In the genomic region with DNA sequence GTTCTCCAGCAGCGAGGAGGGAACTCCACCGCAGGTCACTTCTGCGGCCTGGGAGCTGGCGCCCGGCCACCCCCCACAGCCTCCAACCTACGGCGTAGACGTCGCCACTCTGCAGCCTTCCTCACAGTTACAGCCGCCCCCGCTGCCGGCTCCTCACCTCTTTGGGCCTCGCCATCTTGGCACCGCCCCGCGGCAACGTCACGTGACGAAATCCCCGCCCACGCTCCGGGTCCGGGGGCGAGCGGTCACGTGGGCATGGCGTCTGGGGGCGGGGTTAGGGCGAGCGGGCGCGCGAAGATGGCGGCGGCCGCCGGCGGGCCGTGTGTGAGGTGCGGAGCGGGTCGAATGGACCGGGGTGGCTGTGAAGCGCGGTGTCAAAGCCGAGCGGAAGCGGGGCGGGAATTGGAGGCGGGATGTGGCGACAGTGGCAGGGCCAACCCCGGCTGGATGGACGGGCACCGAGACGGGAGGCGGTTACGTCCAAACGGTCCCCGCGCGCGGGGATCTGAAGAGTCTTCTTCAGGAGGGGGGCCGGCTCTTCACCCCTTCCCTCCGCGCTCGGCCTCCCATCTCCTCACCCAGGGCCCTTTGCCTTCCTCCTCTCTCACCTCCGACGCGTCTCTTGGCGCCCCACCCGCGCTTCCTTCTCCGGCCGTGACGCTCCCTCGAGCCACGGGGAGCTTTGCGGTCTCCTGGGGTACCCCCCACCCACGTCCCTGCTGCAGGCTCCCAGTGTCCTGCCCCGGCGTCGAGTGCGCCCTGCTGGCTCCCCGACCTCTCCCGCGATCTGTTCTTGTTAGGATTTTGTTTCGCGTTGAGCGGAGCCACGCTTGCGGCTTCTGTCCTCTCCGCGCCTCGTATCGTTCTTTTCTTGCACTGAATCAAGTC, we compare ENCODE assay signal across 1 cellular context.
TF ChIP-seq lines count a peak whose summit lies in the region.

Gene DOLK, minus strand, starts transcription at position 181 of the 888 bp plus-strand sequence. CDS start 300 bp downstream, outside the sequence.
A gene with protein sequence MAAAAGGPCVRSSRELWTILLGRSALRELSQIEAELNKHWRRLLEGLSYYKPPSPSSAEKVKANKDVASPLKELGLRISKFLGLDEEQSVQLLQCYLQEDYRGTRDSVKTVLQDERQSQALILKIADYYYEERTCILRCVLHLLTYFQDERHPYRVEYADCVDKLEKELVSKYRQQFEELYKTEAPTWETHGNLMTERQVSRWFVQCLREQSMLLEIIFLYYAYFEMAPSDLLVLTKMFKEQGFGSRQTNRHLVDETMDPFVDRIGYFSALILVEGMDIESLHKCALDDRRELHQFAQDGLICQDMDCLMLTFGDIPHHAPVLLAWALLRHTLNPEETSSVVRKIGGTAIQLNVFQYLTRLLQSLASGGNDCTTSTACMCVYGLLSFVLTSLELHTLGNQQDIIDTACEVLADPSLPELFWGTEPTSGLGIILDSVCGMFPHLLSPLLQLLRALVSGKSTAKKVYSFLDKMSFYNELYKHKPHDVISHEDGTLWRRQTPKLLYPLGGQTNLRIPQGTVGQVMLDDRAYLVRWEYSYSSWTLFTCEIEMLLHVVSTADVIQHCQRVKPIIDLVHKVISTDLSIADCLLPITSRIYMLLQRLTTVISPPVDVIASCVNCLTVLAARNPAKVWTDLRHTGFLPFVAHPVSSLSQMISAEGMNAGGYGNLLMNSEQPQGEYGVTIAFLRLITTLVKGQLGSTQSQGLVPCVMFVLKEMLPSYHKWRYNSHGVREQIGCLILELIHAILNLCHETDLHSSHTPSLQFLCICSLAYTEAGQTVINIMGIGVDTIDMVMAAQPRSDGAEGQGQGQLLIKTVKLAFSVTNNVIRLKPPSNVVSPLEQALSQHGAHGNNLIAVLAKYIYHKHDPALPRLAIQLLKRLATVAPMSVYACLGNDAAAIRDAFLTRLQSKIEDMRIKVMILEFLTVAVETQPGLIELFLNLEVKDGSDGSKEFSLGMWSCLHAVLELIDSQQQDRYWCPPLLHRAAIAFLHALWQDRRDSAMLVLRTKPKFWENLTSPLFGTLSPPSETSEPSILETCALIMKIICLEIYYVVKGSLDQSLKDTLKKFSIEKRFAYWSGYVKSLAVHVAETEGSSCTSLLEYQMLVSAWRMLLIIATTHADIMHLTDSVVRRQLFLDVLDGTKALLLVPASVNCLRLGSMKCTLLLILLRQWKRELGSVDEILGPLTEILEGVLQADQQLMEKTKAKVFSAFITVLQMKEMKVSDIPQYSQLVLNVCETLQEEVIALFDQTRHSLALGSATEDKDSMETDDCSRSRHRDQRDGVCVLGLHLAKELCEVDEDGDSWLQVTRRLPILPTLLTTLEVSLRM (N-terminal part only) (plus strand): TSS at position 277 of the 888 bp plus-strand sequence. CDS start 21 bp downstream, at position 298.

TF ChIP-seq in endothelial cell of umbilical vein, 7 proteins besides CTCF, POLR2A, EP300 and RAD21:
- TF ChIP-seq FOS (IDR thresholded peaks at IDR 0.05; ENCODE audit: borderline replicate concordance, insufficient read depth, low read length) (no peak), GATA2 (IDR thresholded peaks at IDR 0.05; ENCODE audit: insufficient read depth, insufficient read length, low read depth, low read length) (no peak), MYC (IDR thresholded peaks at IDR 0.05; ENCODE audit: low read depth, low read length) (no peak), EZH2 (IDR thresholded peaks at IDR 0.05; ENCODE audit: borderline replicate concordance, low read depth, low read length, severe bottlenecking) (no peak), POLR2AphosphoS5 (IDR thresholded peaks at IDR 0.05; ENCODE audit: insufficient read depth, low read depth, low read length) (peak; percentile 77), JUN (IDR thresholded peaks at IDR 0.05; ENCODE audit: borderline replicate concordance, insufficient read depth, insufficient read length, low read depth) (no peak)
- TF ChIP-seq, protein P1, sequence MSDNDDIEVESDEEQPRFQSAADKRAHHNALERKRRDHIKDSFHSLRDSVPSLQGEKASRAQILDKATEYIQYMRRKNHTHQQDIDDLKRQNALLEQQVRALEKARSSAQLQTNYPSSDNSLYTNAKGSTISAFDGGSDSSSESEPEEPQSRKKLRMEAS (IDR thresholded peaks at IDR 0.05; ENCODE audit: insufficient read depth, insufficient read length) = peak; percentile 97
